ENCODE assay signal across 9 cellular contexts in genomic region chr16:9297437-9298113, GRCh38.
DNase-seq lines count a peak whose midpoint lies in the region; ATAC-seq and TF ChIP-seq lines count a peak whose summit lies in the region.
"Had no signal": no experiment of that assay in that cellular context is flagged by ENCODE, and none has a peak within 500 bp of the region (broad histone marks: within the 10 kb centered on the region; RNA-seq: fewer than 3 reads in every experiment).

No MANE protein-coding gene starts in this region.

- H3K4me3 ChIP-seq in heart left ventricle (no peak overlapping the region), SU-DHL-6 (ENCODE audit: insufficient read depth, low read length, poor library complexity, severe bottlenecking) (no peak overlapping the region)
- no peak overlapping the region for H3K4me3 ChIP-seq in CD4-positive, alpha-beta memory T cell (ENCODE audit: low read length in 2 of 2)
- H3K4me3 ChIP-seq: ovary had no signal

- ATAC-seq in heart left ventricle (no peak), HG03045 (IDR thresholded peaks at IDR 0.05; ENCODE audit: unreplicated experiment) (no peak), GM21390 (IDR thresholded peaks at IDR 0.05; ENCODE audit: unreplicated experiment) (no peak)

- DNase-seq in heart left ventricle, result peak in 4 of 5 donors; percentile 16 to 61 (median 32)
- no peak for DNase-seq in cardiac septum (ENCODE audit: low spot score)
- DNase-seq in iPS DF 4.7 (ENCODE audit: extremely low read depth, low spot score), result peak; percentile 44
- no peak for DNase-seq in activated T-helper 1 cell treated with anti-CD3 and anti-CD28 coated beads, Interleukin-12 subunit alpha, Interleukin-12 subunit beta, Interleukin-2, Interleukin-4 antibody, amounts not matched to agents 30 ng/mL and 10 ng/mL and 1 ng/mL, durations not matched to agents 14 hours and 24 hours and 36 hours (ENCODE audit: low spot score)
- no peak for DNase-seq in CD4-positive, alpha-beta memory T cell

- H3K9ac ChIP-seq in SU-DHL-6 (ENCODE audit: low read length), result no peak overlapping the region

- H3F3A ChIP-seq in SU-DHL-6 (ENCODE audit: insufficient read depth), result no peaks in the 10 kb centered on the region

- H4K20me1 ChIP-seq in SU-DHL-6 (ENCODE audit: low read depth, low read length), result no peaks in the 10 kb centered on the region

- intact Hi-C loops in heart left ventricle (cut with DNase I) (loop anchor here in 3 of 10 donors (5.0 kb wide), 2 partner anchors 350 to 885 kb away; partner anchors contain the start of gene GRIN2A (in 1 of the 3)), cardiac septum (cut with DNase I) (loop anchor here (5.0 kb wide), 1 partner anchor 885 kb away; the partner anchor contains the start of gene GRIN2A)
- intact Hi-C loops in activated T-helper 1 cell treated with anti-CD3 and anti-CD28 coated beads, Interleukin-12 subunit alpha, Interleukin-12 subunit beta, Interleukin-2, Interleukin-4 antibody, amounts not matched to agents 30 ng/mL and 10 ng/mL and 1 ng/mL, durations not matched to agents 14 hours and 24 hours and 36 hours (cut with micrococcal nuclease), result no loop called here
- intact Hi-C loops in CD4-positive, alpha-beta memory T cell (cut with micrococcal nuclease), result no loop called here

- no peaks in the 10 kb centered on the region for H3K9me2 ChIP-seq in SU-DHL-6 (replicated peaks; ENCODE audit: insufficient read depth, low read length)

- H3K4me2 ChIP-seq in SU-DHL-6 (ENCODE audit: low read depth, low read length, poor library complexity, severe bottlenecking), result no peak overlapping the region

- H3K9me3 ChIP-seq in heart left ventricle, result peaks cover 0 to 5% (median 0%) of the 10 kb centered on the region in 12 donors
- no peaks in the 10 kb centered on the region for H3K9me3 ChIP-seq in SU-DHL-6 (ENCODE audit: insufficient read depth, low read length)
- no peaks in the 10 kb centered on the region for H3K9me3 ChIP-seq in CD4-positive, alpha-beta memory T cell (ENCODE audit: control insufficient read depth in 1 of 2, low read length in 2 of 2)
- H3K9me3 ChIP-seq: ovary had no signal

- POLR2A ChIA-PET in CD4-positive, alpha-beta memory T cell (lab: Charles Lee; ENCODE audit: partially characterized antibody), result no interaction called here

- CTCF ChIA-PET in CD4-positive, alpha-beta memory T cell (lab: Charles Lee; ENCODE audit: partially characterized antibody), result no interaction called here

- 51 to 57% (median 54%) methylated on average over 12 of the region's 12 CpGs for WGBS in heart left ventricle, 4 donors

- no peak overlapping the region for H3K27ac Mint-ChIP-seq in activated T-helper 1 cell treated with anti-CD3 and anti-CD28 coated beads, Interleukin-12 subunit alpha, Interleukin-12 subunit beta, Interleukin-2, Interleukin-4 antibody, amounts not matched to agents 30 ng/mL and 10 ng/mL and 1 ng/mL, durations not matched to agents 14 hours and 24 hours and 36 hours
- H3K27ac Mint-ChIP-seq in CD4-positive, alpha-beta memory T cell, result no peak overlapping the region

- H2AFZ ChIP-seq in SU-DHL-6 (ENCODE audit: low read depth, low read length, severe bottlenecking), result no peak overlapping the region

- TF ChIP-seq CTCF in heart left ventricle (IDR thresholded peaks at IDR 0.05) (peak; percentile 35 to 63 (median 50)), SU-DHL-6 (IDR thresholded peaks at IDR 0.05; ENCODE audit: insufficient read depth, low read length, poor library complexity, severe bottlenecking) (peak; percentile 58)

- H3K27me3 Mint-ChIP-seq in activated T-helper 1 cell treated with anti-CD3 and anti-CD28 coated beads, Interleukin-12 subunit alpha, Interleukin-12 subunit beta, Interleukin-2, Interleukin-4 antibody, amounts not matched to agents 30 ng/mL and 10 ng/mL and 1 ng/mL, durations not matched to agents 14 hours and 24 hours and 36 hours (ENCODE audit: insufficient read depth), result no peaks in the 10 kb centered on the region
- H3K27me3 Mint-ChIP-seq in CD4-positive, alpha-beta memory T cell, result peaks cover 0 to 2% of the 10 kb centered on the region in 2 donors

- no peaks in the 10 kb centered on the region for H3K4me1 Mint-ChIP-seq in activated T-helper 1 cell treated with anti-CD3 and anti-CD28 coated beads, Interleukin-12 subunit alpha, Interleukin-12 subunit beta, Interleukin-2, Interleukin-4 antibody, amounts not matched to agents 30 ng/mL and 10 ng/mL and 1 ng/mL, durations not matched to agents 14 hours and 24 hours and 36 hours (ENCODE audit: low read depth)
- H3K4me1 Mint-ChIP-seq in CD4-positive, alpha-beta memory T cell, result no peaks in the 10 kb centered on the region

- H3K27me3 ChIP-seq in heart left ventricle (peaks cover 0 to 4% (median 0%) of the 10 kb centered on the region in 9 donors), SU-DHL-6 (ENCODE audit: low read length) (no peaks in the 10 kb centered on the region)
- H3K27me3 ChIP-seq in CD4-positive, alpha-beta memory T cell (ENCODE audit: insufficient read depth, low read length), result no peaks in the 10 kb centered on the region
- H3K27me3 ChIP-seq: ovary had no signal

- no peaks in the 10 kb centered on the region for H3K36me3 Mint-ChIP-seq in activated T-helper 1 cell treated with anti-CD3 and anti-CD28 coated beads, Interleukin-12 subunit alpha, Interleukin-12 subunit beta, Interleukin-2, Interleukin-4 antibody, amounts not matched to agents 30 ng/mL and 10 ng/mL and 1 ng/mL, durations not matched to agents 14 hours and 24 hours and 36 hours (ENCODE audit: low read depth)
- H3K36me3 Mint-ChIP-seq in CD4-positive, alpha-beta memory T cell, result no peaks in the 10 kb centered on the region

- H3K4me1 ChIP-seq in heart left ventricle, result no peaks in the 10 kb centered on the region
- H3K4me1 ChIP-seq in CD4-positive, alpha-beta memory T cell (ENCODE audit: insufficient read depth, low read length), result no peaks in the 10 kb centered on the region

- TF ChIP-seq POLR2A in heart left ventricle (IDR thresholded peaks at IDR 0.05), result no peak

- H3K9me3 Mint-ChIP-seq in activated T-helper 1 cell treated with anti-CD3 and anti-CD28 coated beads, Interleukin-12 subunit alpha, Interleukin-12 subunit beta, Interleukin-2, Interleukin-4 antibody, amounts not matched to agents 30 ng/mL and 10 ng/mL and 1 ng/mL, durations not matched to agents 14 hours and 24 hours and 36 hours, result no peaks in the 10 kb centered on the region
- H3K9me3 Mint-ChIP-seq in CD4-positive, alpha-beta memory T cell, result peaks cover 0 to 19% (median 4%) of the 10 kb centered on the region in 8 donors

- no peaks in the 10 kb centered on the region for H3K79me2 ChIP-seq in SU-DHL-6 (ENCODE audit: insufficient read depth, low read length)

- H3K36me3 ChIP-seq in heart left ventricle (no peaks in the 10 kb centered on the region), SU-DHL-6 (ENCODE audit: low read length) (no peaks in the 10 kb centered on the region)
- H3K36me3 ChIP-seq in CD4-positive, alpha-beta memory T cell (ENCODE audit: insufficient read depth, low read length), result no peaks in the 10 kb centered on the region
- H3K36me3 ChIP-seq: ovary had no signal

- H3K4me3 Mint-ChIP-seq in activated T-helper 1 cell treated with anti-CD3 and anti-CD28 coated beads, Interleukin-12 subunit alpha, Interleukin-12 subunit beta, Interleukin-2, Interleukin-4 antibody, amounts not matched to agents 30 ng/mL and 10 ng/mL and 1 ng/mL, durations not matched to agents 14 hours and 24 hours and 36 hours, result no peak overlapping the region
- H3K4me3 Mint-ChIP-seq in CD4-positive, alpha-beta memory T cell, result no peak overlapping the region

- H3K27ac ChIP-seq in heart left ventricle (no peak overlapping the region), SU-DHL-6 (ENCODE audit: low read depth, low read length) (no peak overlapping the region)
- H3K27ac ChIP-seq in CD4-positive, alpha-beta memory T cell (ENCODE audit: low read depth, low read length), result no peak overlapping the region
- H3K27ac ChIP-seq: ovary had no signal

Comparison
In these comparisons a context has a peak if more than half of its experiments do, and no peak if none do; other contexts are left out.
1. DNase-seq: peak in heart left ventricle (4 of 5) and iPS DF 4.7 (single experiment); none in cardiac septum (single experiment), activated T-helper 1 cell treated with anti-CD3 and anti-CD28 coated beads, Interleukin-12 subunit alpha, Interleukin-12 subunit beta, Interleukin-2, Interleukin-4 antibody, amounts not matched to agents 30 ng/mL and 10 ng/mL and 1 ng/mL, durations not matched to agents 14 hours and 24 hours and 36 hours (single experiment) and CD4-positive, alpha-beta memory T cell (0 of 5).